Comparison of ENCODE assay signal across 13 cellular contexts in the genomic region with DNA sequence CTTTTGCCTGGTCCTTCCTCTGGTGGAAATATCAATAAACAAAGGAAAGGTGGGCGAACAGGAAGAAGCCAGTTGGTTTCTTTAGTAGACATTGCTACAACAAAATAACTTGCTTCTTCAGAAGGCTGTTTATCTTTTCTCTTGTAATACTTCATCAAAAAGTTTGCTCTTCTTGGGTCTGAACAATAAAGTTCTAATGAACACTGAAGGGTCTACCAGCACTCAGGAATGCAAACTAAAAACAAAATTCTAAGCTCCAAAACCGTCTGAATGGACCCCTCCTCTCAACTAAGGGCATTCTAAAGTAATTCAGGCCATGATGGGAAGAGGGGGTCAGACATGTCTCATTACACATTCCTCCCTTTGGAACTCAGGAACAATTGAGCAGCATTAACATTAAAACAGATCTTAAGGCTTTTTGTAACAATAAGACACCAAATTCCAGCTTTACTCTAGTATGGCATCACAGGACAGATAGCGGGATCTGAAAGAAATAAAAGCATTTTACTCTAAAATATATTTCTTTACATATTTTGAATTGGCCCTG. TPM values are rescaled to one million over a fixed set of nuclear protein-coding genes. Genes with fewer than 3 reads are reported as not detected.
A peak's percentile ranks its signal among the peaks of the same experiment; 100 is the strongest.
DNase-seq lines count a peak whose midpoint lies in the region; ATAC-seq, FAIRE-seq and TF ChIP-seq lines count a peak whose summit lies in the region.
"Had no signal": no experiment of that assay in that cellular context is flagged by ENCODE, and none has a peak within 500 bp of the region (broad histone marks: within the 10 kb centered on the region; RNA-seq: fewer than 3 reads in every experiment).

No MANE protein-coding gene starts in this region.

- H3K4me3 Mint-ChIP-seq in CD8-positive, alpha-beta T cell: peak overlapping the region; percentile 88
- H3K4me3 Mint-ChIP-seq in astrocyte (ENCODE audit: unreplicated experiment) (peak overlapping the region; percentile 90), nephron (peak overlapping the region; percentile 52 to 97 (median 96))

- no peak overlapping the region for H3K27ac Mint-ChIP-seq in CD8-positive, alpha-beta T cell
- no peak overlapping the region for H3K27ac Mint-ChIP-seq in astrocyte (ENCODE audit: unreplicated experiment)
- H3K27ac Mint-ChIP-seq in nephron: peak overlapping the region in 1 of 3 experiments; percentile 11

- H2AFZ ChIP-seq in astrocyte (ENCODE audit: low read depth, low read length): no peak overlapping the region

- peaks cover 58% of the 10 kb centered on the region for H4K20me1 ChIP-seq in astrocyte (ENCODE audit: insufficient read depth, low read length)

- POLR2A ChIA-PET in CD8-positive, alpha-beta T cell (lab: Charles Lee): no interaction called here

- H3K9ac ChIP-seq in HUES64 (ENCODE audit: low read depth, low read length) (peak overlapping the region; percentile 96), astrocyte (ENCODE audit: low read length) (peak overlapping the region; percentile 96)

- TF ChIP-seq CTCF in CD8-positive, alpha-beta T cell (IDR thresholded peaks at IDR 0.05): no peak
- TF ChIP-seq CTCF in astrocyte (IDR thresholded peaks at IDR 0.05; ENCODE audit: insufficient read depth, low read depth, low read length): no peak
- no peak for TF ChIP-seq CTCF in nephron (IDR thresholded peaks at IDR 0.05; ENCODE audit: unreplicated experiment in 3 of 3)

- no peak overlapping the region for H3K27ac ChIP-seq in CD8-positive, alpha-beta T cell (ENCODE audit: low read depth, low read length)
- peak overlapping the region; percentile 68 for H3K27ac ChIP-seq in HUES64 (ENCODE audit: low read depth, low read length)
- no peak overlapping the region for H3K27ac ChIP-seq in astrocyte (ENCODE audit: low read depth, low read length)
- H3K27ac ChIP-seq: Peyer's patch, WERI-Rb-1 had no signal

- H3K4me1 ChIP-seq in CD8-positive, alpha-beta T cell (ENCODE audit: insufficient read depth, low read length): peaks cover 59% of the 10 kb centered on the region
- peaks cover 49% of the 10 kb centered on the region for H3K4me1 ChIP-seq in HUES64 (ENCODE audit: insufficient read depth, low read length)
- peaks cover 6% of the 10 kb centered on the region for H3K4me1 ChIP-seq in astrocyte (ENCODE audit: insufficient read depth, low read length)

- peak overlapping the region; percentile 98 for H3K4me2 ChIP-seq in astrocyte (ENCODE audit: low read length)

- no peaks in the 10 kb centered on the region for H3K27me3 Mint-ChIP-seq in CD8-positive, alpha-beta T cell (ENCODE audit: low read depth)
- no peaks in the 10 kb centered on the region for H3K27me3 Mint-ChIP-seq in astrocyte (ENCODE audit: low read depth, unreplicated experiment)
- no peaks in the 10 kb centered on the region for H3K27me3 Mint-ChIP-seq in nephron (ENCODE audit: low read depth)

- H3K4me3 ChIP-seq in CD8-positive, alpha-beta T cell (ENCODE audit: low read depth, low read length): no peak overlapping the region
- H3K4me3 ChIP-seq in HUES64 (ENCODE audit: low read length): peak overlapping the region; percentile 73
- peak overlapping the region; percentile 24 for H3K4me3 ChIP-seq in astrocyte (ENCODE audit: insufficient read depth, low read depth, low read length)
- H3K4me3 ChIP-seq: tibial nerve had no signal

- DNase-seq in CD8-positive, alpha-beta T cell: no peak
- DNase-seq in astrocyte (ENCODE audit: low read depth): no peak
- no peak for DNase-seq in H4 (ENCODE audit: low spot score)
- DNase-seq in middle frontal gyrus (ENCODE audit: extremely low spot score, low spot score): no peak
- no peak for DNase-seq in NCI-H1436 treated with DMSO at 0.1 percent for 48 hours (lab: John Stamatoyannopoulos, UW)
- no peak for DNase-seq in 8988T
- DNase-seq: kidney, NCI-H1417, Peyer's patch, WERI-Rb-1 had no signal

- peaks cover 33% of the 10 kb centered on the region for H3K36me3 Mint-ChIP-seq in CD8-positive, alpha-beta T cell
- H3K36me3 Mint-ChIP-seq in astrocyte (ENCODE audit: low read depth, unreplicated experiment): no peaks in the 10 kb centered on the region
- peaks cover 42% of the 10 kb centered on the region for H3K36me3 Mint-ChIP-seq in nephron (ENCODE audit: low read depth)

- H3K27me3 ChIP-seq in CD8-positive, alpha-beta T cell (ENCODE audit: insufficient read depth, low read length): no peaks in the 10 kb centered on the region
- H3K27me3 ChIP-seq in HUES64 (ENCODE audit: insufficient read depth, low read length) (peaks cover 4% of the 10 kb centered on the region; the same call in 1 of the 2 replicates), astrocyte (ENCODE audit: insufficient read depth, low read length) (no peaks in the 10 kb centered on the region)
- H3K27me3 ChIP-seq: Peyer's patch, tibial nerve had no signal

- H3K9me3 ChIP-seq in CD8-positive, alpha-beta T cell (ENCODE audit: low read length): no peaks in the 10 kb centered on the region
- H3K9me3 ChIP-seq in HUES64 (ENCODE audit: insufficient read depth, low read depth, low read length) (no peaks in the 10 kb centered on the region), astrocyte (ENCODE audit: insufficient read depth, low read depth, low read length) (no peaks in the 10 kb centered on the region)
- H3K9me3 ChIP-seq: Peyer's patch, tibial nerve had no signal

- CTCF ChIA-PET in CD8-positive, alpha-beta T cell (lab: Charles Lee): no interaction called here

- WGBS in HUES64: 14% methylated on average over 2 of the region's 3 CpGs

- no peak for FAIRE-seq in astrocyte (lab: Jason Lieb, UNC)
- FAIRE-seq: kidney had no signal

- H3K9me3 Mint-ChIP-seq in CD8-positive, alpha-beta T cell: no peaks in the 10 kb centered on the region
- H3K9me3 Mint-ChIP-seq in astrocyte (ENCODE audit: unreplicated experiment): no peaks in the 10 kb centered on the region
- H3K9me3 Mint-ChIP-seq in nephron: peaks cover 7% of the 10 kb centered on the region

- peaks cover 62% of the 10 kb centered on the region for H3K4me1 Mint-ChIP-seq in CD8-positive, alpha-beta T cell (ENCODE audit: low read depth)
- H3K4me1 Mint-ChIP-seq in astrocyte (ENCODE audit: low read depth, unreplicated experiment) (peaks cover 24% of the 10 kb centered on the region), nephron (peaks cover 40% of the 10 kb centered on the region)

- no peak for ATAC-seq in CD8-positive, alpha-beta T cell

- peaks cover 72% of the 10 kb centered on the region for H3K79me2 ChIP-seq in astrocyte (ENCODE audit: insufficient read depth, low read length)

- intact Hi-C loops in CD8-positive, alpha-beta T cell (cut with DNase I, micrococcal nuclease): loop anchor here in 1 of 2 experiments (2.0 to 10.0 kb wide), 3 partner anchors 521 to 1461 kb away; a partner anchor contains a TSS

- no peaks in the 10 kb centered on the region for H3K36me3 ChIP-seq in CD8-positive, alpha-beta T cell (ENCODE audit: insufficient read depth, low read length)
- H3K36me3 ChIP-seq in HUES64 (ENCODE audit: insufficient read depth, low read length): peaks cover 43% of the 10 kb centered on the region
- H3K36me3 ChIP-seq in astrocyte (ENCODE audit: insufficient read depth, low read length): peaks cover 8% of the 10 kb centered on the region

RNA-seq across cellular contexts. Expression of a gene that starts 2.3 kb away (rescaled TPM):
- total RNA-seq in CD8-positive, alpha-beta T cell: 10 to 100 TPM; 72.2 to 74.6 TPM
- polyA plus RNA-seq in HUES64 (2013, experiment 1 of 2): 266 TPM
- 316 TPM for polyA plus RNA-seq in HUES64 (2013, experiment 2 of 2)
- total RNA-seq in astrocyte: 207 and 222 TPM in 2 replicates
- 153 and 211 TPM in 2 replicates for total RNA-seq in H4 (2014; rRNA removed; shearing (Covaris generic))
